In the genomic region with DNA sequence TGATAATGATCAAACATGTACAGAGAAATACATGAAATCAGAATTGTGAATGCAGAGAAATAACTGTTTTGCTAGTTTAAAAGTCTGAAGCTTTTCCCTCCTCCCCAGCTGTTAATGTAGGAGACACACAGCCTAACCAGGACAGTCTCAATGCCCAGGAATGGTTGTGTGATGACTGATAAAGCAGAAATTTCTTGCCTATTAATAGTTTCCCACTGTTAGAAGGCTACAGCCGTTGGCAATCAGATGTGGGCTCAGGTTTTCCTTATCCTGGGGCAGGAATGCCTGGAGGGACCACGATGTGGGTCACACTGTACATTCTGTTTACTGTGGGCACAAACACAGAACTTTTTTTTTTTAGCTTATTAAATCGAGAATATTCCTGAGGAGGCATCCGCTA, we compare ENCODE assay signal across 1 cellular context.
TF ChIP-seq lines count a peak whose summit lies in the region.

No MANE protein-coding gene starts in this region.

TF ChIP-seq in HCT116, 20 proteins besides CTCF, POLR2A, EP300 and RAD21 (continued from another document):
- TF ChIP-seq, protein P1, sequence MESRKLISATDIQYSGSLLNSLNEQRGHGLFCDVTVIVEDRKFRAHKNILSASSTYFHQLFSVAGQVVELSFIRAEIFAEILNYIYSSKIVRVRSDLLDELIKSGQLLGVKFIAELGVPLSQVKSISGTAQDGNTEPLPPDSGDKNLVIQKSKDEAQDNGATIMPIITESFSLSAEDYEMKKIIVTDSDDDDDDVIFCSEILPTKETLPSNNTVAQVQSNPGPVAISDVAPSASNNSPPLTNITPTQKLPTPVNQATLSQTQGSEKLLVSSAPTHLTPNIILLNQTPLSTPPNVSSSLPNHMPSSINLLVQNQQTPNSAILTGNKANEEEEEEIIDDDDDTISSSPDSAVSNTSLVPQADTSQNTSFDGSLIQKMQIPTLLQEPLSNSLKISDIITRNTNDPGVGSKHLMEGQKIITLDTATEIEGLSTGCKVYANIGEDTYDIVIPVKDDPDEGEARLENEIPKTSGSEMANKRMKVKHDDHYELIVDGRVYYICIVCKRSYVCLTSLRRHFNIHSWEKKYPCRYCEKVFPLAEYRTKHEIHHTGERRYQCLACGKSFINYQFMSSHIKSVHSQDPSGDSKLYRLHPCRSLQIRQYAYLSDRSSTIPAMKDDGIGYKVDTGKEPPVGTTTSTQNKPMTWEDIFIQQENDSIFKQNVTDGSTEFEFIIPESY (IDR thresholded peaks at IDR 0.05; ENCODE audit: extremely low read depth, insufficient replicate concordance, low read length): no peak
- TF ChIP-seq, protein P2, sequence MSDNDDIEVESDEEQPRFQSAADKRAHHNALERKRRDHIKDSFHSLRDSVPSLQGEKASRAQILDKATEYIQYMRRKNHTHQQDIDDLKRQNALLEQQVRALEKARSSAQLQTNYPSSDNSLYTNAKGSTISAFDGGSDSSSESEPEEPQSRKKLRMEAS (IDR thresholded peaks at IDR 0.05): no peak
- TF ChIP-seq EZH2 (IDR thresholded peaks at IDR 0.05): no peak
